In genomic region chr6:18058429-18058828, GRCh38 we compare ENCODE assay signal across 26 cellular contexts.
"Had no signal": no experiment of that assay in that cellular context is flagged by ENCODE, and none has a peak within 500 bp of the region (broad histone marks: within the 10 kb centered on the region; RNA-seq: fewer than 3 reads in every experiment).

No MANE protein-coding gene starts in this region.

- DNase-seq: dermis blood vessel endothelial cell; effector memory CD4-positive, alpha-beta T cell; erythroblast; foreskin fibroblast; gastrocnemius medialis; head of caudate nucleus; left cardiac atrium; left ventricle myocardium inferior; lower lobe of right lung; natural killer cell; occipital lobe; ovary; posterior cingulate gyrus; psoas muscle; right cardiac atrium; spleen; stimulated activated CD4-positive, alpha-beta T cell treated with anti-CD3 and anti-CD28 coated beads, Interleukin-4, amount 100 ng/mL, for 4 hours; stimulated activated naive CD8-positive, alpha-beta T cell treated with anti-CD3 and anti-CD28 coated beads, Interleukin-15, Interleukin-2, amounts not matched to agents 100 U/mL and 50 U/mL, for 24 hours; substantia nigra; testis; tibial artery had no signal

- H3K27me3 ChIP-seq: gastrocnemius medialis, hepatocyte, ovary, spleen, testis, tibial artery had no signal

- H3K4me1 ChIP-seq: left ventricle myocardium inferior, testis had no signal

- H3K4me1 Mint-ChIP-seq: natural killer cell; stimulated activated memory B cell treated with anti-CD40 and anti-IgM and Interleukin-4, amounts not matched to agents 10 μg/mL and 1 μg/mL and 100 μg/mL, for 72 hours had no signal

- H3K4me2 ChIP-seq: hepatocyte had no signal

- H2AFZ ChIP-seq: hepatocyte had no signal

- H3K27ac Mint-ChIP-seq: natural killer cell; stimulated activated memory B cell treated with anti-CD40 and anti-IgM and Interleukin-4, amounts not matched to agents 10 μg/mL and 1 μg/mL and 100 μg/mL, for 72 hours; type B pancreatic cell had no signal

- H3K79me2 ChIP-seq: hepatocyte had no signal

- H3K9me3 Mint-ChIP-seq: natural killer cell had no signal

- H3K36me3 ChIP-seq: gastrocnemius medialis, left ventricle myocardium inferior, lower lobe of right lung, ovary, spleen, tibial artery had no signal

- H3K4me3 Mint-ChIP-seq: natural killer cell; stimulated activated memory B cell treated with anti-CD40 and anti-IgM and Interleukin-4, amounts not matched to agents 10 μg/mL and 1 μg/mL and 100 μg/mL, for 72 hours; type B pancreatic cell had no signal

- H3K27ac ChIP-seq: coronary artery, gastrocnemius medialis, hepatocyte, left ventricle myocardium inferior, lower lobe of right lung, ovary, psoas muscle, skin epidermis, spleen, testis, tibial artery had no signal

- H3K9me3 ChIP-seq: gastrocnemius medialis, left ventricle myocardium inferior, lower lobe of right lung, psoas muscle, testis, tibial artery had no signal

- H3K36me3 Mint-ChIP-seq: natural killer cell; stimulated activated memory B cell treated with anti-CD40 and anti-IgM and Interleukin-4, amounts not matched to agents 10 μg/mL and 1 μg/mL and 100 μg/mL, for 72 hours; type B pancreatic cell had no signal

- H3K4me3 ChIP-seq: coronary artery, gastrocnemius medialis, hepatocyte, left ventricle myocardium inferior, lower lobe of right lung, ovary, psoas muscle, skin epidermis, spleen, testis, tibial artery had no signal

- ATAC-seq: gastrocnemius medialis; left cardiac atrium; lower lobe of right lung; natural killer cell; psoas muscle; right cardiac atrium; stimulated activated memory B cell treated with anti-CD40 and anti-IgM and Interleukin-4, amounts not matched to agents 10 μg/mL and 1 μg/mL and 100 μg/mL, for 72 hours; stimulated activated naive CD8-positive, alpha-beta T cell treated with anti-CD3 and anti-CD28 coated beads, Interleukin-15, Interleukin-2, amounts not matched to agents 100 U/mL and 50 U/mL, for 24 hours had no signal
